Comparison of ENCODE assay signal across 8 cellular contexts in the genomic region with DNA sequence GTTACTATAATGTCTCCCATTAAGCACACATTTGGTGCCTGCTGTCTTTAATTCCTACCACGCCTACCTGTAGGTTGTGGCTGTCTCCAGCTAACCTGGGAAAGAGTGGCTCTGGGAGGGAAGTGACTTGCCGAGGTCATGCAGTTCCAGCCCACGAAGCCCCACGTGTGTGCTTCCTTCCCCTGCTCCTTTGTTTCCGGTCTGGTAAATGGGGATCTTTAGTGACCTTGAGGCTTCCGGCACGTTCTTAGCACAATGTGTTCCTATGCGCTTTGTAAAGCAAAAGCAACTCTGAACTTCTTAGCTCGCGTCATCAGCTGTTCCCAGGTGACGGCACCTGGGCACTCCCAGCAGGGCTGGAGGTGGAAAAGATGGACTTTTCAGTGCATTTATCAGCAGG.
DNase-seq lines count a peak whose midpoint lies in the region; ATAC-seq, FAIRE-seq and TF ChIP-seq lines count a peak whose summit lies in the region.
"Not testable (repeated sequence)": the region's sequence is repeated elsewhere in the genome, so short reads cannot be mapped to it uniquely, and the experiment has no call there.

No MANE protein-coding gene starts in this region.

- H3K4me3 ChIP-seq in left ventricle myocardium inferior; HepG2 (replicated peaks in 1 of 3; ENCODE audit: insufficient read depth in 1 of 3, low read depth in 2 of 3, low read length in 3 of 3); neural progenitor cell; tibial nerve: not testable (repeated sequence)

- not testable (repeated sequence) for H3K79me2 ChIP-seq in HepG2 (ENCODE audit: insufficient read depth, low read length); neural progenitor cell (ENCODE audit: low read depth)

- H3K36me3 Mint-ChIP-seq in CD14-positive monocyte, neural progenitor cell: not testable (repeated sequence)

- TF ChIP-seq EP300 in HepG2 (IDR thresholded peaks at IDR 0.05; ENCODE audit: low read depth in 2 of 2, low read length in 2 of 2); HepG2 (CRISPR knock-in tag; IDR thresholded peaks at IDR 0.05; ENCODE audit: borderline replicate concordance): not testable (repeated sequence)
- peak; percentile 26 to 62 for TF ChIP-seq EP300 in tibial nerve (IDR thresholded peaks at IDR 0.05)

- DNase-seq in CD14-positive monocyte (ENCODE audit: low spot score); left ventricle myocardium inferior; HepG2 (ENCODE audit: low spot score); neural progenitor cell (ENCODE audit: low spot score); tibial nerve (ENCODE audit: low spot score in 2 of 2): not testable (repeated sequence)
- peak; percentile 34 for DNase-seq in UCSD-AML1 (lab: John Stamatoyannopoulos, UW; ENCODE audit: unreplicated experiment)
- DNase-seq in dermis blood vessel endothelial cell: peak; percentile 55
- peak; percentile 11 for DNase-seq in Right ventricle myocardium inferior (ENCODE audit: missing footprints)

- not testable (repeated sequence) for FAIRE-seq in HepG2 (lab: Jason Lieb, UNC)

- POLR2A ChIA-PET in HepG2 (lab: Yijun Ruan, JAX): not testable (repeated sequence)

- not testable (repeated sequence) for H3K9me3 ChIP-seq in left ventricle myocardium inferior (replicated peaks); HepG2 (ENCODE audit: low read length); neural progenitor cell (ENCODE audit: low read depth); tibial nerve

- peaks cover 26% of the 10 kb centered on the region for H3K4me1 Mint-ChIP-seq in CD14-positive monocyte
- H3K4me1 Mint-ChIP-seq in neural progenitor cell: peaks cover 20% of the 10 kb centered on the region

- H3K9me3 Mint-ChIP-seq in CD14-positive monocyte, neural progenitor cell: not testable (repeated sequence)

- in situ Hi-C loops in HepG2 (cut with HindIII; ENCODE audit: extremely low pct_ligation_motif_present, low pct_unique_long_range_greater_than_20kb): not testable (repeated sequence)

- WGBS in HepG2 (ENCODE audit: low lambda C conversion rate): 26% methylated on average over 10 of the region's 11 CpGs
- WGBS in tibial nerve, 2 donors: 54 to 75% methylated on average over 11 of the region's 11 CpGs

- H3K4me2 ChIP-seq in HepG2 (ENCODE audit: low read depth, low read length); neural progenitor cell: not testable (repeated sequence)

- not testable (repeated sequence) for TF ChIP-seq CTCF in CD14-positive monocyte (IDR thresholded peaks at IDR 0.05); left ventricle myocardium inferior (IDR thresholded peaks at IDR 0.05; ENCODE audit: borderline replicate concordance); HepG2 (CRISPR knock-in tag; IDR thresholded peaks at IDR 0.05); neural progenitor cell (IDR thresholded peaks at IDR 0.05); tibial nerve (IDR thresholded peaks at IDR 0.05)

- not testable (repeated sequence) for H3K9ac ChIP-seq in HepG2 (ENCODE audit: insufficient read depth, low read depth, low read length); neural progenitor cell

- H3K4me1 ChIP-seq in left ventricle myocardium inferior (peaks cover 47% of the 10 kb centered on the region), HepG2 (ENCODE audit: insufficient read depth, low read length) (peaks cover 31% of the 10 kb centered on the region), tibial nerve (peaks cover 0 to 23% (median 3%) of the 10 kb centered on the region in 4 donors)
- H3K4me1 ChIP-seq in neural progenitor cell: not testable (repeated sequence)

- H3K27ac ChIP-seq in left ventricle myocardium inferior (replicated peaks) (peak overlapping the region; percentile 66), tibial nerve (peak overlapping the region in 1 of 4 donors; percentile 53)
- H3K27ac ChIP-seq in HepG2 (ENCODE audit: extremely low read length, insufficient read depth, low read length); neural progenitor cell: not testable (repeated sequence)

- intact Hi-C loops in CD14-positive monocyte (cut with micrococcal nuclease); Right ventricle myocardium inferior (cut with DNase I); left ventricle myocardium inferior (cut with micrococcal nuclease); HepG2 (cut with micrococcal nuclease; ENCODE audit: unreplicated experiment): not testable (repeated sequence)

- peak overlapping the region in 1 of 2 donors; percentile 55 for H3K4me3 Mint-ChIP-seq in CD14-positive monocyte
- H3K4me3 Mint-ChIP-seq in neural progenitor cell: not testable (repeated sequence)

- not testable (repeated sequence) for H3K36me3 ChIP-seq in left ventricle myocardium inferior; HepG2 (replicated peaks in 1 of 2; ENCODE audit: control insufficient read depth in 1 of 2, insufficient read depth in 2 of 2, low read length in 2 of 2); neural progenitor cell; tibial nerve

- peaks cover 9 to 21% (median 11%) of the 10 kb centered on the region in 3 donors for H3K27me3 Mint-ChIP-seq in CD14-positive monocyte (ENCODE audit: low read depth in 3 of 3)
- peaks cover 16% of the 10 kb centered on the region for H3K27me3 Mint-ChIP-seq in neural progenitor cell (ENCODE audit: insufficient read depth, low read depth)

- not testable (repeated sequence) for H3F3A ChIP-seq in neural progenitor cell (ENCODE audit: low read depth)

- not testable (repeated sequence) for BruUV-seq in HepG2 (replicated peaks; lab: Mats Ljungman, UMichigan)

- CTCF ChIA-PET in HepG2 (lab: Yijun Ruan, JAX; ENCODE audit: low intra/inter-chr PET ratio, low total read pairs): not testable (repeated sequence)

- TF ChIP-seq RAD21 in HepG2 (CRISPR knock-in tag; IDR thresholded peaks at IDR 0.05): not testable (repeated sequence)

- H2AFZ ChIP-seq in HepG2 (ENCODE audit: low read length); neural progenitor cell (replicated peaks): not testable (repeated sequence)

- not testable (repeated sequence) for H4K20me1 ChIP-seq in HepG2 (ENCODE audit: insufficient read depth, low read length); neural progenitor cell (ENCODE audit: low read depth)

- TF ChIP-seq POLR2A in HepG2 (IDR thresholded peaks at IDR 0.05; ENCODE audit: insufficient read depth in 1 of 2, low read depth in 2 of 2, low read length in 2 of 2); tibial nerve (IDR thresholded peaks at IDR 0.05): not testable (repeated sequence)

- peak overlapping the region in 4 of 7 donors; percentile 25 to 74 (median 64) for H3K27ac Mint-ChIP-seq in CD14-positive monocyte
- peak overlapping the region; percentile 57 for H3K27ac Mint-ChIP-seq in neural progenitor cell

- ATAC-seq in Right ventricle myocardium inferior, HepG2: not testable (repeated sequence)

- not testable (repeated sequence) for H3K27me3 ChIP-seq in left ventricle myocardium inferior (ENCODE audit: low read depth); neural progenitor cell; tibial nerve
- peaks cover 0 to 43% of the 10 kb centered on the region in 2 experiments; a peak in 3 of 5 replicates for H3K27me3 ChIP-seq in HepG2 (ENCODE audit: control insufficient read depth in 1 of 2, insufficient read depth in 2 of 2, low read length in 2 of 2)

TF ChIP-seq in HepG2, 621 proteins besides CTCF, POLR2A, EP300 and RAD21:
- TF ChIP-seq SOX6 (IDR thresholded peaks at IDR 0.05); CREB1 (CRISPR knock-in tag; IDR thresholded peaks at IDR 0.05); GABPA (IDR thresholded peaks at IDR 0.05; ENCODE audit: low read depth, low read length): not testable (repeated sequence)
- TF ChIP-seq SOX6 (CRISPR knock-in tag; IDR thresholded peaks at IDR 0.05): 0 out of 2 replicates have a peak, but pooled peaks have one; percentile 19
- TF ChIP-seq ETV5 (CRISPR knock-in tag; IDR thresholded peaks at IDR 0.05; ENCODE audit: borderline replicate concordance): peak; percentile 31; the same call in 1 of the 2 replicates
- peak; percentile 48; the same call in 1 of the 2 replicates for TF ChIP-seq CREB1 (IDR thresholded peaks at IDR 0.05)
- TF ChIP-seq GABPA (CRISPR knock-in tag; IDR thresholded peaks at IDR 0.05; ENCODE audit: low read depth): 0 out of 2 replicates have a peak, but pooled peaks have one; percentile 44
- TF ChIP-seq SOX5 (CRISPR knock-in tag; IDR thresholded peaks at IDR 0.05; ENCODE audit: borderline replicate concordance): peak; percentile 40; the same call in 1 of the 2 replicates
